Comparison of ENCODE assay signal across 1 cellular context in the genomic region with DNA sequence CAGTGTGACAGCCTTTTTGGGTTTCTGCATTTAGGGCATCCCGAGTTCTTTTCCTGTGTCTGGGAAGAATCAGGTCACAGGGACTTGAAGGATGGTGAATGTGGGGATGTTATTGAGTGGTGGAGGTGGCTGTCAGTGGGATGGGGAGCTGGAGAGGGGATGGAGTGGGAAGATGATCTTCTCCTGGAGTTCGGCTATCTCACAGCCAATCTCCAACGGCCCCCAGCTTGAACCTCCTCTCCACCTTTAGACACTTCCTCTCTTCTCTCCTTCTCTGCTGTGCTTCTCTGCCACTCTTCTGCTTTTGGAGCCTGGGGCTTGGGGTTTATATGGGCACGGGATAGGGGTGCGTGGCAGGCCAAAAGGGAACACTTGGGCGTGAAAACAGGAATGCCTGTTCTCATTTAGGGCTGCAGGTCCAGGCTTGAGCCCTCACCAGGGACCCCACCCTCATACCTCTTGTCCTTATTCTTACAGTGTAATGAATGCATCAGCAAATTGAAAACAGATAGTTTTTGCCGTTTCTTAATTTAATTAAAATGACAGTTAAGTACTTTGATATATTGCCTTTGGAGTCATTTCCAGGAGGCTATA.
TF ChIP-seq lines count a peak whose summit lies in the region.

No MANE protein-coding gene starts in this region.

TF ChIP-seq in HEK293, 187 proteins besides CTCF, POLR2A, EP300 and RAD21 (continued from another document):
- TF ChIP-seq, protein P1, sequence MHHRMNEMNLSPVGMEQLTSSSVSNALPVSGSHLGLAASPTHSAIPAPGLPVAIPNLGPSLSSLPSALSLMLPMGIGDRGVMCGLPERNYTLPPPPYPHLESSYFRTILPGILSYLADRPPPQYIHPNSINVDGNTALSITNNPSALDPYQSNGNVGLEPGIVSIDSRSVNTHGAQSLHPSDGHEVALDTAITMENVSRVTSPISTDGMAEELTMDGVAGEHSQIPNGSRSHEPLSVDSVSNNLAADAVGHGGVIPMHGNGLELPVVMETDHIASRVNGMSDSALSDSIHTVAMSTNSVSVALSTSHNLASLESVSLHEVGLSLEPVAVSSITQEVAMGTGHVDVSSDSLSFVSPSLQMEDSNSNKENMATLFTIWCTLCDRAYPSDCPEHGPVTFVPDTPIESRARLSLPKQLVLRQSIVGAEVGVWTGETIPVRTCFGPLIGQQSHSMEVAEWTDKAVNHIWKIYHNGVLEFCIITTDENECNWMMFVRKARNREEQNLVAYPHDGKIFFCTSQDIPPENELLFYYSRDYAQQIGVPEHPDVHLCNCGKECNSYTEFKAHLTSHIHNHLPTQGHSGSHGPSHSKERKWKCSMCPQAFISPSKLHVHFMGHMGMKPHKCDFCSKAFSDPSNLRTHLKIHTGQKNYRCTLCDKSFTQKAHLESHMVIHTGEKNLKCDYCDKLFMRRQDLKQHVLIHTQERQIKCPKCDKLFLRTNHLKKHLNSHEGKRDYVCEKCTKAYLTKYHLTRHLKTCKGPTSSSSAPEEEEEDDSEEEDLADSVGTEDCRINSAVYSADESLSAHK (tag by site-specific recombination; IDR thresholded peaks at IDR 0.05) = no peak
- TF ChIP-seq ZNF658 (tag by site-specific recombination; IDR thresholded peaks at IDR 0.05) = no peak
- TF ChIP-seq, protein P2, sequence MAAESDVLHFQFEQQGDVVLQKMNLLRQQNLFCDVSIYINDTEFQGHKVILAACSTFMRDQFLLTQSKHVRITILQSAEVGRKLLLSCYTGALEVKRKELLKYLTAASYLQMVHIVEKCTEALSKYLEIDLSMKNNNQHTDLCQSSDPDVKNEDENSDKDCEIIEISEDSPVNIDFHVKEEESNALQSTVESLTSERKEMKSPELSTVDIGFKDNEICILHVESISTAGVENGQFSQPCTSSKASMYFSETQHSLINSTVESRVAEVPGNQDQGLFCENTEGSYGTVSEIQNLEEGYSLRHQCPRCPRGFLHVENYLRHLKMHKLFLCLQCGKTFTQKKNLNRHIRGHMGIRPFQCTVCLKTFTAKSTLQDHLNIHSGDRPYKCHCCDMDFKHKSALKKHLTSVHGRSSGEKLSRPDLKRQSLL (tag by site-specific recombination; IDR thresholded peaks at IDR 0.05) = no peak
- TF ChIP-seq, protein P3, sequence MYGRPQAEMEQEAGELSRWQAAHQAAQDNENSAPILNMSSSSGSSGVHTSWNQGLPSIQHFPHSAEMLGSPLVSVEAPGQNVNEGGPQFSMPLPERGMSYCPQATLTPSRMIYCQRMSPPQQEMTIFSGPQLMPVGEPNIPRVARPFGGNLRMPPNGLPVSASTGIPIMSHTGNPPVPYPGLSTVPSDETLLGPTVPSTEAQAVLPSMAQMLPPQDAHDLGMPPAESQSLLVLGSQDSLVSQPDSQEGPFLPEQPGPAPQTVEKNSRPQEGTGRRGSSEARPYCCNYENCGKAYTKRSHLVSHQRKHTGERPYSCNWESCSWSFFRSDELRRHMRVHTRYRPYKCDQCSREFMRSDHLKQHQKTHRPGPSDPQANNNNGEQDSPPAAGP (tag by site-specific recombination; IDR thresholded peaks at IDR 0.05) = no peak
- no peak for TF ChIP-seq ZNF777 (tag by site-specific recombination; IDR thresholded peaks at IDR 0.05; ENCODE audit: borderline replicate concordance)
- TF ChIP-seq ZNF184 (tag by site-specific recombination; IDR thresholded peaks at IDR 0.05) = no peak
- TF ChIP-seq ZNF843 (tag by site-specific recombination; IDR thresholded peaks at IDR 0.05) = no peak
